In the genomic region with DNA sequence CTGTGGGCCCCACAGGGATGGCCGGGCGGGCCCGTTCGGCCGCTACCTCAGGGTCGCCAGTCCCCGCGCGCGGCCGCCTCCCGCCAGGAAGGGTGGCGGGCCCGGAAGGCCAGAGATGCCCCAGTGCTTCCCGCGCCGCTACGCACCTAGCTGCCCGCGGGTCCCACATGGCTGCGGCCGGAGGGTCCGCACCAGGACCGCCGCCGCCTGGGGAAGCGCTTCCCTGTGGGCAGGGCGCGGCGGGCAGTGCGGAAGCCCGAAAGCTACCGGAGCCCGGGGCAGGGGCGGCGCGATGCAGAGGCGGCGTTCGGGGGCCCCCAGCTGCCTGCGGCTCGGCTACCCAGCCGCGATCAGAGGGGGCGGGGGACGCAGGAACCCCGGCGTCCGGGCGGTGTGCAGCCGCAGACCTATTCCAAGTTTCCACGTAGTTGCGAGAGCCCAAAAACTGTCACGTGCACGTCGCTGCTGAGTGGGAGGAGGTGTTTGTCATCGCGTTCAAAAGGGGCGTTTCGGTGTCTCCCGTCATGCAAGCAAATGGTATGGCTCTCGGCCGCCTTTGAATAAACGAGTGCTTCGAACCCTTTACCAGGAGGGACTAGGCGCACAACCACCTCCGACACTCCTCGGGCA, we compare ENCODE assay signal across 8 cellular contexts. TPM values are rescaled to one million over a fixed set of nuclear protein-coding genes. Genes with fewer than 3 reads are reported as not detected.
A peak's percentile ranks its signal among the peaks of the same experiment; 100 is the strongest.
DNase-seq lines count a peak whose midpoint lies in the region; ATAC-seq and TF ChIP-seq lines count a peak whose summit lies in the region.

TRANK1 (minus strand) TSS at position 414 of the 630 bp plus-strand sequence; CDS start at position 169, 245 bp downstream.

- H3K27me3 ChIP-seq in CD4-positive, alpha-beta memory T cell (ENCODE audit: insufficient read depth, low read length) = no peaks in the 10 kb centered on the region

- TF ChIP-seq POLR2A in lower leg skin (IDR thresholded peaks at IDR 0.05) = no peak

- DNase-seq in CD4-positive, alpha-beta memory T cell = peak; percentile 82 to 92 (median 84)
- DNase-seq in activated CD4-positive, alpha-beta T cell treated with anti-CD3 and anti-CD28 coated beads for 36 hours = peak; percentile 90
- DNase-seq in coronary artery (ENCODE audit: low spot score) (peak; percentile 79), lower leg skin (ENCODE audit: low spot score in 2 of 2) (peak; percentile 63 to 95), NCI-H446 treated with DMSO at 0.1 percent for 48 hours (lab: John Stamatoyannopoulos, UW) (no peak)
- DNase-seq in stimulated activated CD4-positive, alpha-beta T cell treated with anti-CD3 and anti-CD28 coated beads, Interleukin-4, amount 100 ng/mL, for 4 hours = peak; percentile 70 to 87

- H3K4me1 Mint-ChIP-seq in CD4-positive, alpha-beta memory T cell = peaks cover 6 to 43% (median 25%) of the 10 kb centered on the region in 4 donors
- peaks cover 12 to 34% (median 12%) of the 10 kb centered on the region in 3 donors for H3K4me1 Mint-ChIP-seq in IgD-negative memory B cell
- H3K4me1 Mint-ChIP-seq in activated CD4-positive, alpha-beta T cell treated with anti-CD3 and anti-CD28 coated beads for 36 hours = peaks cover 11% of the 10 kb centered on the region

- intact Hi-C loops in CD4-positive, alpha-beta memory T cell (cut with micrococcal nuclease) = loop anchor here (1.0 kb wide), 4 partner anchors 32 to 68 kb away; partner anchors contain the start of genes EPM2AIP1 and MLH1
- intact Hi-C loops in activated CD4-positive, alpha-beta T cell treated with anti-CD3 and anti-CD28 coated beads for 36 hours (cut with DNase I, micrococcal nuclease) = loop anchor here (1.0 to 2.0 kb wide), 4 partner anchors 32 to 68 kb away; partner anchors contain the start of genes EPM2AIP1 (in 1 of the 2) and MLH1 (in 1 of the 2)
- intact Hi-C loops in lower leg skin (cut with DNase I; ENCODE audit: low total_unique reads) = no loop called here

- H3K27ac ChIP-seq in CD4-positive, alpha-beta memory T cell (ENCODE audit: low read depth, low read length) = peak within 1 kb of the TSS; percentile 67
- peak within 1 kb of the TSS; percentile 29 to 82 for H3K27ac ChIP-seq in coronary artery

- TF ChIP-seq CTCF in coronary artery (IDR thresholded peaks at IDR 0.05) (no peak), lower leg skin (IDR thresholded peaks at IDR 0.05) (no peak)

- peaks cover 0 to 24% (median 16%) of the 10 kb centered on the region in 8 donors for H3K9me3 Mint-ChIP-seq in CD4-positive, alpha-beta memory T cell
- peaks cover 2 to 5% (median 3%) of the 10 kb centered on the region in 3 donors for H3K9me3 Mint-ChIP-seq in IgD-negative memory B cell
- peaks cover 16% of the 10 kb centered on the region for H3K9me3 Mint-ChIP-seq in activated CD4-positive, alpha-beta T cell treated with anti-CD3 and anti-CD28 coated beads for 36 hours (ENCODE audit: low read depth)

- H3K9me3 ChIP-seq in CD4-positive, alpha-beta memory T cell (ENCODE audit: control insufficient read depth in 1 of 2, low read length in 2 of 2) = no peaks in the 10 kb centered on the region

- H3K4me3 Mint-ChIP-seq in CD4-positive, alpha-beta memory T cell = peak within 1 kb of the TSS; percentile 84 to 90 (median 88)
- H3K4me3 Mint-ChIP-seq in IgD-negative memory B cell = peak within 1 kb of the TSS; percentile 86 to 96 (median 95)
- peak within 1 kb of the TSS; percentile 75 for H3K4me3 Mint-ChIP-seq in activated CD4-positive, alpha-beta T cell treated with anti-CD3 and anti-CD28 coated beads for 36 hours

- 2 to 3% methylated on average over 23 to 29 of the region's 68 CpGs for WGBS in lower leg skin, 2 donors

- CTCF ChIA-PET in CD4-positive, alpha-beta memory T cell (lab: Charles Lee; ENCODE audit: partially characterized antibody) = interaction anchor here (0.7 to 3.2 kb wide), 9 partner anchors 14 to 76 kb away, joined by 3 to 40 read pairs (median 4); no protein-coding TSS in a partner anchor
- CTCF ChIA-PET in activated CD4-positive, alpha-beta T cell treated with anti-CD3 and anti-CD28 coated beads for 36 hours (lab: Charles Lee) = interaction anchor here (0.5 to 3.6 kb wide), 4 partner anchors 9 to 130 kb away, joined by 3 to 17 read pairs (median 4); no protein-coding TSS in a partner anchor

- H3K27ac Mint-ChIP-seq in CD4-positive, alpha-beta memory T cell = peak within 1 kb of the TSS; percentile 85 to 94 (median 89)
- peak within 1 kb of the TSS; percentile 44 to 90 (median 86) for H3K27ac Mint-ChIP-seq in IgD-negative memory B cell
- peak within 1 kb of the TSS; percentile 51 for H3K27ac Mint-ChIP-seq in activated CD4-positive, alpha-beta T cell treated with anti-CD3 and anti-CD28 coated beads for 36 hours

- POLR2A ChIA-PET in CD4-positive, alpha-beta memory T cell (lab: Charles Lee; ENCODE audit: partially characterized antibody) = interaction anchor here (0.6 to 4.1 kb wide), 19 partner anchors 9 to 81 kb away, joined by 3 to 74 read pairs (median 7); partner anchors contain the start of genes EPM2AIP1 and MLH1
- POLR2A ChIA-PET in activated CD4-positive, alpha-beta T cell treated with anti-CD3 and anti-CD28 coated beads for 36 hours (lab: Charles Lee) = interaction anchor here (1.9 kb wide), 1 partner anchor 48 kb away, joined by 9 read pairs; the partner anchor contains the start of genes EPM2AIP1 and MLH1

- peak within 1 kb of the TSS; percentile 21 to 80 for H3K4me3 ChIP-seq in CD4-positive, alpha-beta memory T cell (ENCODE audit: low read length in 2 of 2)
- H3K4me3 ChIP-seq in coronary artery (peak within 1 kb of the TSS; percentile 89), lower leg skin (ENCODE audit: low read depth, poor library complexity, severe bottlenecking) (peak within 1 kb of the TSS; percentile 42)

- H3K36me3 Mint-ChIP-seq in CD4-positive, alpha-beta memory T cell = peaks cover 11 to 16% of the 10 kb centered on the region in 2 donors
- H3K36me3 Mint-ChIP-seq in IgD-negative memory B cell = peaks cover 5% of the 10 kb centered on the region
- peaks cover 7% of the 10 kb centered on the region for H3K36me3 Mint-ChIP-seq in activated CD4-positive, alpha-beta T cell treated with anti-CD3 and anti-CD28 coated beads for 36 hours (ENCODE audit: low read depth)

- peak; percentile 59 for ATAC-seq in GM21367 (IDR thresholded peaks at IDR 0.05; ENCODE audit: unreplicated experiment)
- ATAC-seq in activated CD4-positive, alpha-beta T cell treated with anti-CD3 and anti-CD28 coated beads for 36 hours = peak; percentile 76

- H3K27me3 Mint-ChIP-seq in CD4-positive, alpha-beta memory T cell = no peaks in the 10 kb centered on the region
- no peaks in the 10 kb centered on the region for H3K27me3 Mint-ChIP-seq in IgD-negative memory B cell
- no peaks in the 10 kb centered on the region for H3K27me3 Mint-ChIP-seq in activated CD4-positive, alpha-beta T cell treated with anti-CD3 and anti-CD28 coated beads for 36 hours

- peaks cover 13% of the 10 kb centered on the region for H3K4me1 ChIP-seq in CD4-positive, alpha-beta memory T cell (ENCODE audit: insufficient read depth, low read length)

- no peaks in the 10 kb centered on the region for H3K36me3 ChIP-seq in CD4-positive, alpha-beta memory T cell (ENCODE audit: insufficient read depth, low read length)

RNA-seq across cellular contexts. Expression of gene TRANK1, which starts in this region (rescaled TPM):
- 100 to 1,000 TPM; 151 to 155 TPM for total RNA-seq in CD4-positive, alpha-beta memory T cell
- 10 to 100 TPM in 1 of 2 donors, 1 to 10 TPM in 1; 9.6 to 43.9 TPM for polyA plus RNA-seq in CD4-positive, alpha-beta memory T cell
- 27.7 TPM for polyA plus RNA-seq in IgD-negative memory B cell
- total RNA-seq in activated CD4-positive, alpha-beta T cell treated with anti-CD3 and anti-CD28 coated beads for 36 hours = 10 to 100 TPM; 12.0 to 13.2 TPM
- 1 to 10 TPM; 2.6 to 5.1 (median 3.3) TPM for total RNA-seq in lower leg skin

Comparison
In these comparisons a context has a peak if more than half of its experiments do, and no peak if none do; other contexts are left out.
1. RNA of gene TRANK1 (total RNA-seq): 151 to 155 TPM in CD4-positive, alpha-beta memory T cell; 12.0 to 13.2 TPM in activated CD4-positive, alpha-beta T cell treated with anti-CD3 and anti-CD28 coated beads for 36 hours and 2.6 to 5.1 TPM in lower leg skin; every median in the first group is over 10 times any median in the second.
2. Peak in every context shown above with its lines, with median percentiles within 50 percentile points of each other: H3K4me3 ChIP-seq, H3K27ac Mint-ChIP-seq and H3K4me3 Mint-ChIP-seq.